7 cellular contexts compared by ENCODE assay signal in the genomic region with DNA sequence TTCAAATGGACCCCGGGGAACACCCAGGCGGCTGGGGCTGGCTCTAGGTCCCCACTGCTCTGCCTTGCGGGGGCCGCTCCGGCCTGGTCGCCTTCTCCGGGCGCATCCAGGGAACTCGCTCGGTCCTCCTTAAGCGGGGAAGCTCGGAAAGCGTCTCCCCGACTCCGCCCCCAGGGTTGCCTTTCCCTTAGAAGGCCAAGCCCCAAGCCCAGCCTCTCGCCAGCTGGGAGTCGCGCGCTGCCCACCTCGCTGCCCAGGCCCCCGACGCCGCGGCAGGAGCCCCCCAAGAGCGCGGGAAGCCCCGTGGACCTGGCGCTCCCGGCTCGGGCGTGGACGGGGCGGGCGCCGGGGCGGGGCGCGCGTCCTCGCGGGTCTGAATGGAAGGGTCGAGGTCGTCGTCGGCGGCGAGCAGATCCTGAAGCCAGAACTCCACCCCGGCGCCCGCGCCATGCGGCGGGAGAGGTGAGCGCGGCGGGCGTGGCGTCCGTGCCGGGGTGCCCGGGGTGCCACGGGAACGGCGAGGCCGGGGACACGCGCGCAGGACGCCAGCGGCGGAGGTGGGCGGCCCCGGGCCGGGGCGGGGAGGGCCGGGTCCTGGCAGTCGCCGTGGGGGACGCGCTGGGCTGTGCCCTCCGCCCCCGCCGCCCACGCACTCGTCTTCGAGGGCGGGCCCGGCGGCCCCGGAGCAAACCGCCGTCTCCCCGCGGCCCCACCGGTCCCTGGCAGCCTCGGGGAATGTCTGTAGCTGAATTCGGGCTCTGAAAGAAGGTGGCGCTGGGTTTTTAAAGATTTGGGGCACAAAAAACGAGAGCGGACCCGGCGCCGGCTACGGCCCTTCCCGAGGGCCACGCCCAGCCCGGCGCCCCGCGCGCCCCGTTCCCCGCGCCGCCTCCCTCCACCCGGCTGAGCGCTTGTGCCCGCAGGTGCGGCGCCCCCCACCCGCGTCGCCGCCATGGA. TPM values are rescaled to one million over a fixed set of nuclear protein-coding genes. Genes with fewer than 3 reads are reported as not detected.
DNase-seq lines count a peak whose midpoint lies in the region; ATAC-seq and TF ChIP-seq lines count a peak whose summit lies in the region.

A gene with protein sequence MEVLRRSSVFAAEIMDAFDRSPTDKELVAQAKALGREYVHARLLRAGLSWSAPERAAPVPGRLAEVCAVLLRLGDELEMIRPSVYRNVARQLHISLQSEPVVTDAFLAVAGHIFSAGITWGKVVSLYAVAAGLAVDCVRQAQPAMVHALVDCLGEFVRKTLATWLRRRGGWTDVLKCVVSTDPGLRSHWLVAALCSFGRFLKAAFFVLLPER (plus strand): TSS at position 214 of the 957 bp plus-strand sequence. CDS start 739 bp downstream, at position 953.

- H3K36me3 ChIP-seq in rectal smooth muscle tissue (ENCODE audit: control insufficient read depth, insufficient read depth, low read length): no peaks in the 10 kb centered on the region

- H3K36me3 Mint-ChIP-seq in brain: peaks cover 9% of the 10 kb centered on the region

- peaks cover 6% of the 10 kb centered on the region for H3K4me1 Mint-ChIP-seq in brain

- H3K4me1 ChIP-seq in rectal smooth muscle tissue (ENCODE audit: control insufficient read depth, insufficient read depth, low read length): peaks cover 25% of the 10 kb centered on the region

- H3K4me3 ChIP-seq in GM08714 (ENCODE audit: low read length) (peak within 1 kb of the TSS; percentile 59; the same call in 1 of the 2 replicates), iPS-11a (ENCODE audit: low read depth, low read length) (peak within 1 kb of the TSS; percentile 67), rectal smooth muscle tissue (ENCODE audit: low read length) (peak within 1 kb of the TSS; percentile 71)

- H3K9ac ChIP-seq in rectal smooth muscle tissue (ENCODE audit: low read length): no peak within 1 kb of the TSS

- peak within 1 kb of the TSS; percentile 88 for H3K27ac ChIP-seq in rectal smooth muscle tissue (ENCODE audit: low read depth, low read length)

- H3K27me3 ChIP-seq in rectal smooth muscle tissue (ENCODE audit: control insufficient read depth, insufficient read depth, low read length): no peaks in the 10 kb centered on the region

- no peak for TF ChIP-seq CTCF in brain (conservative IDR thresholded peaks at IDR 0.05)

- DNase-seq in NCI-H2227 (lab: John Stamatoyannopoulos, UW; ENCODE audit: unreplicated experiment): peak; percentile 85
- no peak for DNase-seq in SIG-M5 (lab: John Stamatoyannopoulos, UW)

- peaks cover 16 to 42% (median 34%) of the 10 kb centered on the region in 5 experiments for H3K9me3 Mint-ChIP-seq in brain

- peak within 1 kb of the TSS; percentile 80 to 89 (median 83) for H3K4me3 Mint-ChIP-seq in brain

- peak within 1 kb of the TSS in 2 of 5 experiments; percentile 0 to 42 for H3K27ac Mint-ChIP-seq in brain

- peaks cover 53% of the 10 kb centered on the region for H3K27me3 Mint-ChIP-seq in brain

- ATAC-seq in HG02970 (IDR thresholded peaks at IDR 0.05; ENCODE audit: low FRiP score, unreplicated experiment): no peak

RNA-seq across cellular contexts. Expression of the gene that starts here (rescaled TPM):
- polyA plus RNA-seq in brain (ENCODE audit: insufficient read depth, low read depth, low replicate concordance): 76.1 TPM
